In genomic region chrX:103687696-103688191, GRCh38 we compare ENCODE assay signal across 8 cellular contexts.
DNase-seq lines count a peak whose midpoint lies in the region; ATAC-seq and TF ChIP-seq lines count a peak whose summit lies in the region.

No MANE protein-coding gene starts in this region.

- peak overlapping the region; percentile 71 for H3K4me3 ChIP-seq in astrocyte of the cerebellum (ENCODE audit: low read depth, low read length)

- ATAC-seq in HG03378 (IDR thresholded peaks at IDR 0.05; ENCODE audit: unreplicated experiment): no peak
- no peak for ATAC-seq in GM19035 (IDR thresholded peaks at IDR 0.05; ENCODE audit: unreplicated experiment)

- DNase-seq in GM04504 (ENCODE audit: low read depth): peak; percentile 44
- DNase-seq in NCI-H1417 (lab: John Stamatoyannopoulos, UW): peak; percentile 79 to 92 (median 79)
- DNase-seq in T-helper 1 cell: peak; percentile 7 to 57 (median 14)
- peak; percentile 65 for DNase-seq in astrocyte of the cerebellum (ENCODE audit: low read depth)
- DNase-seq in hippocampal formation (lab: John Stamatoyannopoulos, UW): peak; percentile 54 to 85
- DNase-seq in retina: peak; percentile 81

- TF ChIP-seq CTCF in astrocyte of the cerebellum (IDR thresholded peaks at IDR 0.05; ENCODE audit: low read depth, low read length, missing control alignments): peak; percentile 72

- in situ Hi-C loops in astrocyte of the cerebellum (cut with HindIII; ENCODE audit: low sequenced_read_pairs): no loop called here

Comparison
In these comparisons a context has a peak if more than half of its experiments do, and no peak if none do; other contexts are left out.
1. DNase-seq: peak in every context shown above with its lines; median percentile 81 in retina; 79 in NCI-H1417; 70 in hippocampal formation; 65 in astrocyte of the cerebellum; 44 in GM04504; 14 in T-helper 1 cell.